ENCODE assay signal across 14 cellular contexts in the genomic region with DNA sequence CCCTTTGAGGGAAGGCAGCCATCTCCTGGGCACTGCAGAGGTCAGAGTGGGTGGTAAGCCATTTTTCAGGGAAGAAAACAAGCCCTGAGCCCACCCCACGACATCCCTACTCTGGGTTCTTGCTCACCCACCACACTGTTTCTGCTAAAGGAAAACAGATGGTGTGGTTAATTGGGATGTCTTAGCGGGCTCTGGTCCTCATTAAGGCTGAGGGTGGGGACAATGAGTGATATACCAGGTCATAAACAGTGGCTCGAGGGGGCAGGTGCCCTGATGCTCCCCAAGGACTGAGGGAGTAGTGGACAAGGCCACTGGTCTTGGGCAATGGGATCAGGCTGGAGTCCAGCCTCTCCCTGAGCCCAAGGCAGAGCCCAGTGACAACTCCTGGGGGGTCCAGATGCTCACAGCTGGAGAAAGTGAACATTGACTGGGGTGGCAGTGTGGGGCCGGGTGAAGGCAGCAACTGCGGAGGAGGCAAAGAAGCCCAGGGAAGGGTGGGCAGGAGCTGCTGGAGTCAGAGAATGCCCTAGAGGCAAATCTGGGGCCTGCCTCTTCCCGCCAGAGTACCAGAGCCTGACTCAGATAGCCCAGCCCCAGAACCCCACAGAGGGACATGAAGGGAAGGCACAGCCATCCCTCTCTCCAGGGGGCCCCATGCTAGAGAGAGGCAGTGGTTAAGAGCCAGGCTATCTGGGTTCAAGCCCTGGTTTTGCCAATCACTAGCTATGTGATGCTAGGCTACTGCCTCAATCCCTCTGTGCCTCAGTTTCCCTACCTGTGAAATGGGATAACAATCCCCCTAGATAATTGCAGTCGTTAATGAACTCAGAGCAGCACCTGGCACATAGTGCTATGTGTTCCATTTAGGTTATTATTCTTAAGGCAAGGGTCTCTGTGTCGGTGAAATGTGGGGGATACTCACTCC.
DNase-seq lines count a peak whose midpoint lies in the region; ATAC-seq and TF ChIP-seq lines count a peak whose summit lies in the region.
"Had no signal": no experiment of that assay in that cellular context is flagged by ENCODE, and none has a peak within 500 bp of the region (broad histone marks: within the 10 kb centered on the region; RNA-seq: fewer than 3 reads in every experiment).

No MANE protein-coding gene starts in this region.

- no peak for ATAC-seq in upper lobe of left lung (ENCODE audit: low FRiP score in 2 of 2)
- no peak for ATAC-seq in GM19035 (IDR thresholded peaks at IDR 0.05; ENCODE audit: unreplicated experiment)
- ATAC-seq: naive thymus-derived CD8-positive, alpha-beta T cell had no signal

- no peak overlapping the region for H3K4me3 Mint-ChIP-seq in osteocyte (ENCODE audit: unreplicated experiment)
- H3K4me3 Mint-ChIP-seq: H9; naive thymus-derived CD8-positive, alpha-beta T cell had no signal

- H3K27ac Mint-ChIP-seq in osteocyte (ENCODE audit: unreplicated experiment) = peak overlapping the region; percentile 68
- H3K27ac Mint-ChIP-seq: naive thymus-derived CD8-positive, alpha-beta T cell had no signal

- TF ChIP-seq EP300 in upper lobe of left lung (IDR thresholded peaks at IDR 0.05) = no peak

- no peaks in the 10 kb centered on the region for H3K9me3 ChIP-seq in SJSA1 (replicated peaks)
- no peaks in the 10 kb centered on the region for H3K9me3 ChIP-seq in upper lobe of left lung
- H3K9me3 ChIP-seq: testis had no signal

- H3K27ac ChIP-seq in SJSA1 = peak overlapping the region; percentile 74
- no peak overlapping the region for H3K27ac ChIP-seq in upper lobe of left lung
- H3K27ac ChIP-seq: testis had no signal

- H3K4me1 Mint-ChIP-seq in osteocyte (ENCODE audit: unreplicated experiment) = peaks cover 83% of the 10 kb centered on the region

- TF ChIP-seq CTCF in fibroblast of mammary gland (conservative IDR thresholded peaks at IDR 0.05; ENCODE audit: control insufficient read depth, insufficient read depth, low read depth, low read length) = no peak
- TF ChIP-seq CTCF in osteocyte (IDR thresholded peaks at IDR 0.05) = no peak
- TF ChIP-seq CTCF in upper lobe of left lung (IDR thresholded peaks at IDR 0.05) = no peak

- no peaks in the 10 kb centered on the region for H3K27me3 Mint-ChIP-seq in osteocyte (ENCODE audit: unreplicated experiment)

- H3K36me3 Mint-ChIP-seq in osteocyte (ENCODE audit: unreplicated experiment) = peaks cover 2% of the 10 kb centered on the region
- H3K36me3 Mint-ChIP-seq: naive thymus-derived CD8-positive, alpha-beta T cell had no signal

- H3K4me3 ChIP-seq in SJSA1 (no peak overlapping the region), fibroblast of mammary gland (ENCODE audit: control insufficient read depth, low read depth, low read length) (no peak overlapping the region), upper lobe of left lung (no peak overlapping the region)
- H3K4me3 ChIP-seq: testis had no signal

- DNase-seq in EL = peak; percentile 96
- DNase-seq in SJSA1 (ENCODE audit: low read depth in 1 of 2, low spot score in 2 of 2) = peak; percentile 86 to 87
- peak; percentile 95 for DNase-seq in fibroblast of mammary gland (ENCODE audit: low read depth)
- DNase-seq in osteocyte (ENCODE audit: extremely low spot score, unreplicated experiment) = no peak
- no peak for DNase-seq in DMS153 treated with DMSO at 0.1 percent for 48 hours (lab: John Stamatoyannopoulos, UW; ENCODE audit: unreplicated experiment)
- DNase-seq in stimulated activated CD4-positive, alpha-beta T cell treated with anti-CD3 and anti-CD28 coated beads, Interleukin-4, amount 100 ng/mL, for 4 hours = no peak
- DNase-seq in upper lobe of left lung = no peak
- DNase-seq: activated CD4-positive, alpha-beta T cell treated with anti-CD3 and anti-CD28 coated beads for 48 hours; activated gamma-delta T cell; central memory CD4-positive, alpha-beta T cell; H9; testis had no signal

- WGBS in upper lobe of left lung, 2 donors = 79 to 87% methylated on average over 8 of the region's 8 CpGs

- H3K27me3 ChIP-seq in SJSA1 (replicated peaks) (no peaks in the 10 kb centered on the region), upper lobe of left lung (no peaks in the 10 kb centered on the region)
- H3K27me3 ChIP-seq: testis had no signal

- H3K4me1 ChIP-seq in SJSA1 (replicated peaks) (peaks cover 88% of the 10 kb centered on the region), upper lobe of left lung (peaks cover 25 to 39% (median 30%) of the 10 kb centered on the region in 4 donors)

- H3K36me3 ChIP-seq in SJSA1 (no peaks in the 10 kb centered on the region), upper lobe of left lung (no peaks in the 10 kb centered on the region)

- no peak for TF ChIP-seq POLR2A in upper lobe of left lung (IDR thresholded peaks at IDR 0.05)

- H3K9me3 Mint-ChIP-seq in osteocyte (ENCODE audit: unreplicated experiment) = no peaks in the 10 kb centered on the region

Comparison
In these comparisons a context has a peak if more than half of its experiments do, and no peak if none do; other contexts are left out.
1. DNase-seq: peak in EL (single experiment), SJSA1 (2 of 2) and fibroblast of mammary gland (single experiment); none in osteocyte (single experiment), DMS153 treated with DMSO at 0.1 percent for 48 hours (single experiment), stimulated activated CD4-positive, alpha-beta T cell treated with anti-CD3 and anti-CD28 coated beads, Interleukin-4, amount 100 ng/mL, for 4 hours (0 of 2) and upper lobe of left lung (0 of 2).